In the genomic region with DNA sequence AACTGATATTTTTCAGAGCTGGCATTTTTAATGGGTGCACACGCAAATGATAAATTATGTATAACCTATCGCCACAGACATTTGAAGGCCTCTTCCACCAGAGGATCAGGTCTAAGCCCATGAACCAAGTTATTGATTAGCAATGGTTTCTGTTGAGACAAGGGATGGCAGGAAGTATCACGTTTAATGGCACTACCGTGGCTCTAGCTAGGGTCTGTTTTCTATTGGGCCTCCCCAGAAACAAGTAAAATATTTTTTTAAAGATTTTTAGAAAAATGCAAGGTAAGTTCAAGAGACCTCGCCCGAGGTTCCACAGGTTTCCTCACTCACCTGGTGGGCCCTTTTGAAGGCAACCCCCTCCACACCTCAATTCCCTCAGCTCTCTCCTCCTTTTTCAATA, we compare ENCODE assay signal across 8 cellular contexts. TPM values are rescaled to one million over a fixed set of nuclear protein-coding genes. Genes with fewer than 3 reads are reported as not detected.
DNase-seq lines count a peak whose midpoint lies in the region; ATAC-seq and TF ChIP-seq lines count a peak whose summit lies in the region.

No MANE protein-coding gene starts in this region.

- ATAC-seq in HG03097 (IDR thresholded peaks at IDR 0.05; ENCODE audit: low FRiP score, unreplicated experiment), result no peak
- ATAC-seq in GM21825 (IDR thresholded peaks at IDR 0.05; ENCODE audit: unreplicated experiment), result no peak

- intact Hi-C loops in left ventricle myocardium inferior (cut with micrococcal nuclease), result no loop called here
- intact Hi-C loops in cardiac septum (cut with DNase I), result loop anchor here (5.0 kb wide), 1 partner anchor 51 kb away; the partner anchor contains the start of gene NFU1

- H3K4me3 ChIP-seq in left ventricle myocardium inferior, result peak overlapping the region; percentile 92
- H3K4me3 ChIP-seq in NB4 (ENCODE audit: low read depth, low read length), result peak overlapping the region; percentile 77
- peak overlapping the region; percentile 93 for H3K4me3 ChIP-seq in effector memory CD4-positive, alpha-beta T cell (ENCODE audit: insufficient read depth, low read depth, low read length, poor library complexity, severe bottlenecking)
- H3K4me3 ChIP-seq in neutrophil (ENCODE audit: low read depth in 1 of 2, low read length in 1 of 2), result peak overlapping the region; percentile 71 to 98

- DNase-seq in left ventricle myocardium inferior (no peak), cardiac septum (ENCODE audit: low spot score) (no peak), NB4 (ENCODE audit: low read depth) (no peak), NCI-H2081 (lab: John Stamatoyannopoulos, UW) (no peak)
- no peak for DNase-seq in effector memory CD4-positive, alpha-beta T cell

- H3K27ac ChIP-seq in left ventricle myocardium inferior (replicated peaks) (peak overlapping the region; percentile 84), neutrophil (peak overlapping the region; percentile 84)
- H3K27ac ChIP-seq in effector memory CD4-positive, alpha-beta T cell (ENCODE audit: insufficient read depth, low read length, poor library complexity, severe bottlenecking), result peak overlapping the region; percentile 71

- H3K4me1 ChIP-seq in left ventricle myocardium inferior (peaks cover 51% of the 10 kb centered on the region), neutrophil (ENCODE audit: control insufficient read depth in 1 of 2, insufficient read depth in 1 of 2, low read depth in 1 of 2, low read length in 1 of 2) (peaks cover 39 to 40% of the 10 kb centered on the region in 2 experiments)
- peaks cover 14% of the 10 kb centered on the region for H3K4me1 ChIP-seq in effector memory CD4-positive, alpha-beta T cell (ENCODE audit: control insufficient read depth, insufficient read depth, low read length, poor library complexity, severe bottlenecking)

- H3K27me3 ChIP-seq in left ventricle myocardium inferior (ENCODE audit: low read depth) (no peaks in the 10 kb centered on the region), neutrophil (no peaks in the 10 kb centered on the region)
- no peaks in the 10 kb centered on the region for H3K27me3 ChIP-seq in effector memory CD4-positive, alpha-beta T cell (replicated peaks; ENCODE audit: control insufficient read depth, insufficient read depth, low read length, poor library complexity, severe bottlenecking)

- no peak for TF ChIP-seq POLR2A in NB4 (IDR thresholded peaks at IDR 0.05; ENCODE audit: extremely low read depth, insufficient read length)

- H3K36me3 ChIP-seq in left ventricle myocardium inferior (no peaks in the 10 kb centered on the region), neutrophil (no peaks in the 10 kb centered on the region)
- no peaks in the 10 kb centered on the region for H3K36me3 ChIP-seq in effector memory CD4-positive, alpha-beta T cell (ENCODE audit: control insufficient read depth, insufficient read depth, low read length)

- no peak for TF ChIP-seq CTCF in left ventricle myocardium inferior (IDR thresholded peaks at IDR 0.05; ENCODE audit: borderline replicate concordance)
- no peak for TF ChIP-seq CTCF in NB4 (IDR thresholded peaks at IDR 0.05; ENCODE audit: low read depth, low read length)
- TF ChIP-seq CTCF in neutrophil (IDR thresholded peaks at IDR 0.05), result no peak

- H3K9me3 ChIP-seq in left ventricle myocardium inferior (replicated peaks) (no peaks in the 10 kb centered on the region), neutrophil (no peaks in the 10 kb centered on the region)
- no peaks in the 10 kb centered on the region for H3K9me3 ChIP-seq in effector memory CD4-positive, alpha-beta T cell (ENCODE audit: control insufficient read depth, low read length)

RNA-seq across cellular contexts. Expression of gene GFPT1, which starts 0.7 kb away (rescaled TPM):
- total RNA-seq in left ventricle myocardium inferior, result 46.2 TPM
- total RNA-seq in cardiac septum, result 85.7 TPM

RNA-seq across cellular contexts. Expression of gene NFU1, which starts 50.9 kb away (rescaled TPM):
- 117 TPM for total RNA-seq in left ventricle myocardium inferior
- 90.3 TPM for total RNA-seq in cardiac septum
